Comparison of ENCODE assay signal across 1 cellular context in the genomic region with DNA sequence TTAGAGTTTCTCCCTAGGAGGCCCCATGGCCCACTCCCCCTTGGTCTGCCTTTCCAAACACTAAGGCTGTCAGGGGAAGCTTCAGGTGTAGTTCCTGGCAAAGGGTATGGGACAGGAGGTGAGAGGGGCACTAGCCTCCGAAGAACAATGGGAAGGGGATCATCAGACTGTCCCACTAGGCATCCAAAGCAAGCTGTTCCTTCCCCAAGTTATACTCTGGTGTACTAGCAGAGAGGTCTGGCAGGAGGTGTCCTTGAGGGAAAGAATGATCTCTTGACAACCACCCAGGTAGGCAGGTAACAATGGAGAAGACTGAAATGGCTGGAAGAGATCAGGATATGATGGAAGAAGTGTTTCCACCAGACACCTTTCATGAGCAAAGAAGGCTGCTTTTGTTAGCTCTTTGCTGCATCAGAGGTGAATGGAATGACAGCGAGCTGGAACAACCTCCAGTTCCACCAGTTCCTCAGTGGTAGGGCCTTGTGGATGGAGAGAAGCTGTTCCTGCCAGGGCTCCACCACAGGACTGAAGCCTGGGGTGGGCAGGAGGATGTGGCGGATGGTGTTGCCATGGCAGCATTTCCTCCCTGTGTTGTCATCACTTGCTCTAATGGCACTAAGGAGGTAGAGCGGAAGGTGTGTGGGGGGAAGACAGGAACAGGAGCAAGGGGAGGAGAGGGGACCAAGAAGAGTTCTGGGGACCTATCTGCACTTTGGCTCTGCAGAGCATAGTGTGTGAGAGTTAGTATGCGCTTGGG.
TF ChIP-seq lines count a peak whose summit lies in the region.

No MANE protein-coding gene starts in this region.

TF ChIP-seq in HEK293, 187 proteins besides CTCF, POLR2A, EP300 and RAD21 (continued from another document and continues in another):
- no peak for TF ChIP-seq PRDM2 (tag by site-specific recombination; IDR thresholded peaks at IDR 0.05; ENCODE audit: borderline replicate concordance)
- no peak for TF ChIP-seq ZNF639 (tag by site-specific recombination; IDR thresholded peaks at IDR 0.05)
- TF ChIP-seq ZNF792 (tag by site-specific recombination; IDR thresholded peaks at IDR 0.05): no peak
- no peak for TF ChIP-seq ZSCAN30 (tag by site-specific recombination; IDR thresholded peaks at IDR 0.05)
- TF ChIP-seq HOXA7 (CRISPR knock-in tag; IDR thresholded peaks at IDR 0.05; ENCODE audit: borderline replicate concordance): no peak
- TF ChIP-seq, protein P1, sequence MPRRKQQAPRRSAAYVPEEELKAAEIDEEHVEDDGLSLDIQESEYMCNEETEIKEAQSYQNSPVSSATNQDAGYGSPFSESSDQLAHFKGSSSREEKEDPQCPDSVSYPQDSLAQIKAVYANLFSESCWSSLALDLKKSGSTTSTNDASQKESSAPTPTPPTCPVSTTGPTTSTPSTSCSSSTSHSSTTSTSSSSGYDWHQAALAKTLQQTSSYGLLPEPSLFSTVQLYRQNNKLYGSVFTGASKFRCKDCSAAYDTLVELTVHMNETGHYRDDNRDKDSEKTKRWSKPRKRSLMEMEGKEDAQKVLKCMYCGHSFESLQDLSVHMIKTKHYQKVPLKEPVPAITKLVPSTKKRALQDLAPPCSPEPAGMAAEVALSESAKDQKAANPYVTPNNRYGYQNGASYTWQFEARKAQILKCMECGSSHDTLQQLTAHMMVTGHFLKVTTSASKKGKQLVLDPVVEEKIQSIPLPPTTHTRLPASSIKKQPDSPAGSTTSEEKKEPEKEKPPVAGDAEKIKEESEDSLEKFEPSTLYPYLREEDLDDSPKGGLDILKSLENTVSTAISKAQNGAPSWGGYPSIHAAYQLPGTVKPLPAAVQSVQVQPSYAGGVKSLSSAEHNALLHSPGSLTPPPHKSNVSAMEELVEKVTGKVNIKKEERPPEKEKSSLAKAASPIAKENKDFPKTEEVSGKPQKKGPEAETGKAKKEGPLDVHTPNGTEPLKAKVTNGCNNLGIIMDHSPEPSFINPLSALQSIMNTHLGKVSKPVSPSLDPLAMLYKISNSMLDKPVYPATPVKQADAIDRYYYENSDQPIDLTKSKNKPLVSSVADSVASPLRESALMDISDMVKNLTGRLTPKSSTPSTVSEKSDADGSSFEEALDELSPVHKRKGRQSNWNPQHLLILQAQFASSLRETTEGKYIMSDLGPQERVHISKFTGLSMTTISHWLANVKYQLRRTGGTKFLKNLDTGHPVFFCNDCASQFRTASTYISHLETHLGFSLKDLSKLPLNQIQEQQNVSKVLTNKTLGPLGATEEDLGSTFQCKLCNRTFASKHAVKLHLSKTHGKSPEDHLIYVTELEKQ (tag by site-specific recombination; IDR thresholded peaks at IDR 0.05; ENCODE audit: borderline replicate concordance): no peak
- no peak for TF ChIP-seq WT1 (tag by site-specific recombination; IDR thresholded peaks at IDR 0.05)
- TF ChIP-seq, protein P2, sequence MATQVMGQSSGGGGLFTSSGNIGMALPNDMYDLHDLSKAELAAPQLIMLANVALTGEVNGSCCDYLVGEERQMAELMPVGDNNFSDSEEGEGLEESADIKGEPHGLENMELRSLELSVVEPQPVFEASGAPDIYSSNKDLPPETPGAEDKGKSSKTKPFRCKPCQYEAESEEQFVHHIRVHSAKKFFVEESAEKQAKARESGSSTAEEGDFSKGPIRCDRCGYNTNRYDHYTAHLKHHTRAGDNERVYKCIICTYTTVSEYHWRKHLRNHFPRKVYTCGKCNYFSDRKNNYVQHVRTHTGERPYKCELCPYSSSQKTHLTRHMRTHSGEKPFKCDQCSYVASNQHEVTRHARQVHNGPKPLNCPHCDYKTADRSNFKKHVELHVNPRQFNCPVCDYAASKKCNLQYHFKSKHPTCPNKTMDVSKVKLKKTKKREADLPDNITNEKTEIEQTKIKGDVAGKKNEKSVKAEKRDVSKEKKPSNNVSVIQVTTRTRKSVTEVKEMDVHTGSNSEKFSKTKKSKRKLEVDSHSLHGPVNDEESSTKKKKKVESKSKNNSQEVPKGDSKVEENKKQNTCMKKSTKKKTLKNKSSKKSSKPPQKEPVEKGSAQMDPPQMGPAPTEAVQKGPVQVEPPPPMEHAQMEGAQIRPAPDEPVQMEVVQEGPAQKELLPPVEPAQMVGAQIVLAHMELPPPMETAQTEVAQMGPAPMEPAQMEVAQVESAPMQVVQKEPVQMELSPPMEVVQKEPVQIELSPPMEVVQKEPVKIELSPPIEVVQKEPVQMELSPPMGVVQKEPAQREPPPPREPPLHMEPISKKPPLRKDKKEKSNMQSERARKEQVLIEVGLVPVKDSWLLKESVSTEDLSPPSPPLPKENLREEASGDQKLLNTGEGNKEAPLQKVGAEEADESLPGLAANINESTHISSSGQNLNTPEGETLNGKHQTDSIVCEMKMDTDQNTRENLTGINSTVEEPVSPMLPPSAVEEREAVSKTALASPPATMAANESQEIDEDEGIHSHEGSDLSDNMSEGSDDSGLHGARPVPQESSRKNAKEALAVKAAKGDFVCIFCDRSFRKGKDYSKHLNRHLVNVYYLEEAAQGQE (tag by site-specific recombination; IDR thresholded peaks at IDR 0.05): no peak
- TF ChIP-seq ZNF549 (tag by site-specific recombination; IDR thresholded peaks at IDR 0.05): no peak
- TF ChIP-seq KLF10 (tag by site-specific recombination; IDR thresholded peaks at IDR 0.05): no peak
- no peak for TF ChIP-seq ZNF433 (tag by site-specific recombination; IDR thresholded peaks at IDR 0.05; ENCODE audit: low read depth)
- no peak for TF ChIP-seq ZNF518A (tag by site-specific recombination; conservative IDR thresholded peaks at IDR 0.05; ENCODE audit: low read depth)
- no peak for TF ChIP-seq ZNF138 (tag by site-specific recombination; IDR thresholded peaks at IDR 0.05; ENCODE audit: borderline replicate concordance)
- no peak for TF ChIP-seq ZSCAN5A (tag by site-specific recombination; IDR thresholded peaks at IDR 0.05)
- TF ChIP-seq ZNF350 (tag by site-specific recombination; IDR thresholded peaks at IDR 0.05): no peak
- no peak for TF ChIP-seq PRDM4 (tag by site-specific recombination; IDR thresholded peaks at IDR 0.05)
- no peak for TF ChIP-seq ZNF362 (tag by site-specific recombination; IDR thresholded peaks at IDR 0.05)
- TF ChIP-seq ZNF341 (tag by site-specific recombination; IDR thresholded peaks at IDR 0.05; ENCODE audit: low read depth): peak; percentile 13; the same call in 1 of the 2 replicates
